Comparison of ENCODE assay signal across 19 cellular contexts in the genomic region with DNA sequence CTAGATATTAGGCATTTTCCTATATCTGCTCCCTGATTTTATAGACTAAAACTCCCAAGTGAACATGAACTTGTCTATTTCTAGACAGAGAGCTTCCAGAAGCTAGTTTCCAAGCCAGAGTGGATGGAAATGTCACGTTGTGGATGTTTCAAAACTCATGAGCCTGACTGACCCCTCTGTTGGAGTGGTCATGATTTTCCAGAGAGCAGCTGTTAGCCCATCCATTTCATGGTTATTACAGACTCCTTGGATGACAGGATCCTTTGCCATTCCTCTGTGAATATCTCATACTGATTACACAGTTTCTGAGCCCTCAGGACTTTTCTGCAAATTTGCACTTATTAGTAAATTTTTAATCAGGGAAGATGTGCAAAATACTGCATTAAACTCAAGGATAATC.
DNase-seq lines count a peak whose midpoint lies in the region; TF ChIP-seq lines count a peak whose summit lies in the region.
"Had no signal": no experiment of that assay in that cellular context is flagged by ENCODE, and none has a peak within 500 bp of the region (broad histone marks: within the 10 kb centered on the region; RNA-seq: fewer than 3 reads in every experiment).

No MANE protein-coding gene starts in this region.

- no peaks in the 10 kb centered on the region for H3K36me3 ChIP-seq in SJCRH30
- H3K36me3 ChIP-seq in tibial artery, result no peaks in the 10 kb centered on the region

- intact Hi-C loops in tibial artery (cut with DNase I; ENCODE audit: low total_unique reads), result no loop called here
- intact Hi-C loops in lower leg skin (cut with DNase I; ENCODE audit: low total_unique reads), result no loop called here

- no peak for TF ChIP-seq POLR2A in lower leg skin (IDR thresholded peaks at IDR 0.05)

- H3K9me3 ChIP-seq in SJCRH30 (replicated peaks) (peaks cover 2% of the 10 kb centered on the region; the same call in 1 of the 2 replicates), tibial artery (peaks cover 0 to 2% (median 0%) of the 10 kb centered on the region in 3 donors)

- 59 to 60% methylated on average over 1 of the region's 1 CpG for WGBS in lower leg skin, 2 donors

- no peaks in the 10 kb centered on the region for H3K27me3 ChIP-seq in SJCRH30
- no peaks in the 10 kb centered on the region for H3K27me3 ChIP-seq in tibial artery

- no peak for TF ChIP-seq CTCF in tibial artery (IDR thresholded peaks at IDR 0.05)
- no peak for TF ChIP-seq CTCF in lower leg skin (IDR thresholded peaks at IDR 0.05)

- H3K4me1 ChIP-seq in SJCRH30 (peaks cover 70% of the 10 kb centered on the region), tibial artery (no peaks in the 10 kb centered on the region)
- H3K4me1 ChIP-seq: A549, Caco-2 had no signal

- H3K4me3 ChIP-seq in SJCRH30, result no peak overlapping the region
- H3K4me3 ChIP-seq in tibial artery, result no peak overlapping the region
- H3K4me3 ChIP-seq in lower leg skin (ENCODE audit: low read depth, poor library complexity, severe bottlenecking), result no peak overlapping the region
- H3K4me3 ChIP-seq: A549, GM23248 had no signal

- H3K27ac ChIP-seq in SJCRH30 (peak overlapping the region; percentile 98), tibial artery (no peak overlapping the region)
- H3K27ac ChIP-seq: A549, C4-2B, GM23248 had no signal

- DNase-seq in LHCN-M2 (ENCODE audit: low read depth), result peak; percentile 71
- peak; percentile 88 to 97 for DNase-seq in SJCRH30
- DNase-seq in myocyte (ENCODE audit: low read depth), result peak; percentile 85
- DNase-seq in NCI-H1436 treated with DMSO at 0.1 percent for 48 hours (lab: John Stamatoyannopoulos, UW), result no peak
- DNase-seq in tibial artery, result no peak
- DNase-seq in lower leg skin (ENCODE audit: low spot score in 2 of 2), result no peak
- DNase-seq: 8988T; ACHN; AML-193; Caco-2; CD4-positive, CD25-positive, alpha-beta regulatory T cell; CD8-positive, alpha-beta T cell; DMS153; DND-41; GM23248; H7; HCEC 1CT had no signal

Comparison
In these comparisons a context has a peak if more than half of its experiments do, and no peak if none do; other contexts are left out.
1. DNase-seq: peak in LHCN-M2 (single experiment), SJCRH30 (2 of 2) and myocyte (single experiment); none in NCI-H1436 treated with DMSO at 0.1 percent for 48 hours (single experiment), tibial artery (0 of 2) and lower leg skin (0 of 2).